ENCODE assay signal across 23 cellular contexts in genomic region chr5:156481741-156482140, GRCh38.
DNase-seq lines count a peak whose midpoint lies in the region; ATAC-seq, FAIRE-seq and TF ChIP-seq lines count a peak whose summit lies in the region.
"Had no signal": no experiment of that assay in that cellular context is flagged by ENCODE, and none has a peak within 500 bp of the region (broad histone marks: within the 10 kb centered on the region; RNA-seq: fewer than 3 reads in every experiment).

No MANE protein-coding gene starts in this region.

- no peak for TF ChIP-seq CTCF in bronchial epithelial cell (IDR thresholded peaks at IDR 0.05; ENCODE audit: insufficient read depth, low read length, severe bottlenecking)

- no peak overlapping the region for H3K23ac ChIP-seq in neuronal stem cell (ENCODE audit: low read depth, low read length, poor library complexity)

- no peak overlapping the region for H3K27ac ChIP-seq in neuronal stem cell (replicated peaks; ENCODE audit: low read length)
- H3K27ac ChIP-seq: gastroesophageal sphincter, HL-60, PC-9, VCaP had no signal

- H3K4ac ChIP-seq in neuronal stem cell (ENCODE audit: low read length): no peak overlapping the region

- H3K4me3 ChIP-seq in bronchial epithelial cell (ENCODE audit: low read depth, low read length) (no peak overlapping the region), neuronal stem cell (ENCODE audit: low read length in 2 of 2) (no peak overlapping the region)
- H3K4me3 ChIP-seq: gastroesophageal sphincter, PC-9 had no signal

- H3K9ac ChIP-seq in neuronal stem cell (ENCODE audit: low read depth, low read length, poor library complexity): no peak overlapping the region

- no peak overlapping the region for H2AK5ac ChIP-seq in neuronal stem cell (ENCODE audit: low read depth, low read length)

- no peak overlapping the region for H3K14ac ChIP-seq in neuronal stem cell (ENCODE audit: low read length)

- H3K27me3 ChIP-seq in bronchial epithelial cell (ENCODE audit: control insufficient read depth, insufficient read depth, low read length): no peaks in the 10 kb centered on the region
- no peaks in the 10 kb centered on the region for H3K27me3 ChIP-seq in neuronal stem cell (ENCODE audit: control insufficient read depth in 3 of 3, insufficient read depth in 3 of 3, low read depth in 1 of 3, low read length in 3 of 3)
- H3K27me3 ChIP-seq: gastroesophageal sphincter had no signal

- H3K79me1 ChIP-seq in neuronal stem cell (ENCODE audit: low read depth, low read length): no peaks in the 10 kb centered on the region

- peak overlapping the region; percentile 18 for H3K18ac ChIP-seq in neuronal stem cell (ENCODE audit: low read length)

- peaks cover 0 to 3% of the 10 kb centered on the region in 2 donors for H3K9me3 ChIP-seq in neuronal stem cell (replicated peaks in 1 of 2; ENCODE audit: control insufficient read depth in 2 of 2, insufficient read depth in 1 of 2, low read depth in 1 of 2, low read length in 2 of 2)
- H3K9me3 ChIP-seq: gastroesophageal sphincter had no signal

- no peak overlapping the region for H2BK15ac ChIP-seq in neuronal stem cell (ENCODE audit: low read length)

- WGBS in neuronal stem cell (ENCODE audit: extremely low coverage in 2 of 2, insufficient read length in 2 of 2, insufficient replicate concordance in 1 of 2), 2 donors: no CpG with 5 or more reads among the region's 4 CpGs

- peak; percentile 87 for DNase-seq in DMS 273 (lab: John Stamatoyannopoulos, UW; ENCODE audit: unreplicated experiment)
- peak; percentile 46 for DNase-seq in NCI-H1694 treated with DMSO at 0.1 percent for 48 hours (lab: John Stamatoyannopoulos, UW)
- DNase-seq in bronchial epithelial cell (ENCODE audit: low read depth): no peak
- DNase-seq in neuronal stem cell (ENCODE audit: low spot score): no peak
- no peak for DNase-seq in NCI-H510A (lab: John Stamatoyannopoulos, UW)
- DNase-seq in AG08395 (ENCODE audit: low spot score): no peak
- DNase-seq: ACHN; activated CD4-positive, alpha-beta T cell treated with anti-CD3 and anti-CD28 coated beads, Interleukin-2, amount 10 ng/mL, durations not matched to agents 7 days and 5 days; aorta; C1 segment of cervical spinal cord; kidney; naive B cell; NCI-H1417; PC-9; right cardiac atrium; stimulated activated CD4-positive, alpha-beta T cell treated with anti-CD3 and anti-CD28 coated beads, Interleukin-15, amount 100 ng/mL, for 24 hours; T-helper 17 cell had no signal

- no peak overlapping the region for H3K4me2 ChIP-seq in neuronal stem cell (ENCODE audit: insufficient read depth, low read length, poor library complexity, severe bottlenecking)
- H3K4me2 ChIP-seq: PC-9 had no signal

- H2BK120ac ChIP-seq in neuronal stem cell (ENCODE audit: low read depth, low read length): no peak overlapping the region

- ATAC-seq in HG03108 (IDR thresholded peaks at IDR 0.05; ENCODE audit: unreplicated experiment) (no peak), HG02885 (IDR thresholded peaks at IDR 0.05; ENCODE audit: poor library complexity, unreplicated experiment) (no peak)
- ATAC-seq: gastroesophageal sphincter, right cardiac atrium, T-helper 17 cell had no signal

- H2AFZ ChIP-seq in neuronal stem cell (ENCODE audit: low read length): no peak overlapping the region
- H2AFZ ChIP-seq: PC-9 had no signal

- no peaks in the 10 kb centered on the region for H3K36me3 ChIP-seq in bronchial epithelial cell (ENCODE audit: control insufficient read depth, insufficient read depth, low read length)
- no peaks in the 10 kb centered on the region for H3K36me3 ChIP-seq in neuronal stem cell (replicated peaks in 1 of 2; ENCODE audit: control insufficient read depth in 2 of 2, insufficient read depth in 2 of 2, low read length in 2 of 2)

- H4K91ac ChIP-seq in neuronal stem cell (ENCODE audit: low read depth, low read length, poor library complexity): no peak overlapping the region

- no peak overlapping the region for H2BK12ac ChIP-seq in neuronal stem cell (ENCODE audit: low read length)

- peaks cover 0 to 5% of the 10 kb centered on the region in 2 donors for H3K4me1 ChIP-seq in neuronal stem cell (ENCODE audit: control insufficient read depth in 2 of 2, insufficient read depth in 1 of 2, low read depth in 1 of 2, low read length in 2 of 2)

- H2BK5ac ChIP-seq in neuronal stem cell (ENCODE audit: low read length): peak overlapping the region; percentile 40

- H4K8ac ChIP-seq in neuronal stem cell (ENCODE audit: low read depth, low read length): no peak overlapping the region

- FAIRE-seq in bronchial epithelial cell (lab: Jason Lieb, UNC): peak; percentile 23
- FAIRE-seq: H54, kidney had no signal

Comparison
In these comparisons a context has a peak if more than half of its experiments do, and no peak if none do; other contexts are left out.
1. DNase-seq: peak in DMS 273 (single experiment) and NCI-H1694 treated with DMSO at 0.1 percent for 48 hours (single experiment); none in bronchial epithelial cell (single experiment), neuronal stem cell (single experiment), NCI-H510A (single experiment) and AG08395 (single experiment).